15 cellular contexts compared by ENCODE assay signal in genomic region chr2:70011786-70012185, GRCh38. TPM values are rescaled to one million over a fixed set of nuclear protein-coding genes. Genes with fewer than 3 reads are reported as not detected.
DNase-seq lines count a peak whose midpoint lies in the region; ATAC-seq and TF ChIP-seq lines count a peak whose summit lies in the region.
"Had no signal": no experiment of that assay in that cellular context is flagged by ENCODE, and none has a peak within 500 bp of the region (broad histone marks: within the 10 kb centered on the region; RNA-seq: fewer than 3 reads in every experiment).

No MANE protein-coding gene starts in this region.

- no peak for ATAC-seq in activated CD8-positive, alpha-beta T cell treated with anti-CD3 and anti-CD28 coated beads for 36 hours
- no peak for ATAC-seq in activated CD8-positive, alpha-beta T cell treated with anti-CD3 and anti-CD28 coated beads, Interleukin-2, amount 10 ng/mL, durations not matched to agents 7 days and 5 days
- no peak for ATAC-seq in T-helper 17 cell
- no peak for ATAC-seq in upper lobe of right lung
- ATAC-seq in stimulated activated naive B cell treated with anti-CD40 and anti-IgM and Interleukin-4, amounts not matched to agents 10 μg/mL and 1 μg/mL and 100 μg/mL, for 72 hours (replicated peaks) = no peak
- ATAC-seq: HepG2 had no signal

- DNase-seq in activated CD8-positive, alpha-beta T cell treated with anti-CD3 and anti-CD28 coated beads for 36 hours = no peak
- DNase-seq in activated CD8-positive, alpha-beta T cell treated with anti-CD3 and anti-CD28 coated beads, Interleukin-2, amount 10 ng/mL, durations not matched to agents 7 days and 5 days = no peak
- DNase-seq in T-helper 17 cell (no peak), mesenteric fat pad (ENCODE audit: low spot score) (peak; percentile 60), progenitor cell of endocrine pancreas (ENCODE audit: low spot score, unreplicated experiment) (no peak), upper lobe of right lung (no peak), NCI-H1436 (lab: John Stamatoyannopoulos, UW) (no peak)
- DNase-seq in stimulated activated naive B cell treated with anti-CD40 and anti-IgM and Interleukin-4, amounts not matched to agents 10 μg/mL and 1 μg/mL and 100 μg/mL, for 72 hours = no peak
- DNase-seq: 8988T; AML-193; CD4-positive, CD25-positive, alpha-beta regulatory T cell; DMS 273 treated with DMSO at 0.1 percent for 48 hours had no signal

- no peak overlapping the region for H3K4me3 ChIP-seq in upper lobe of right lung
- H3K4me3 ChIP-seq: BLaER1, HAP-1 had no signal

- POLR2A ChIA-PET in activated CD8-positive, alpha-beta T cell treated with anti-CD3 and anti-CD28 coated beads for 36 hours (lab: Charles Lee) = interaction anchor here (0.7 to 1.3 kb wide), 2 partner anchors 34 to 175 kb away, joined by 3 read pairs; no protein-coding TSS in a partner anchor
- POLR2A ChIA-PET in activated CD8-positive, alpha-beta T cell treated with anti-CD3 and anti-CD28 coated beads, Interleukin-2, amount 10 ng/mL, durations not matched to agents 7 days and 5 days (lab: Charles Lee) = no interaction called here

- intact Hi-C loops in activated CD8-positive, alpha-beta T cell treated with anti-CD3 and anti-CD28 coated beads for 36 hours (cut with micrococcal nuclease) = no loop called here
- intact Hi-C loops in upper lobe of right lung (cut with DNase I) = no loop called here

- H3K9me3 ChIP-seq in T-helper 17 cell (ENCODE audit: control insufficient read depth, low read length, poor library complexity, severe bottlenecking) = no peaks in the 10 kb centered on the region
- H3K9me3 ChIP-seq in upper lobe of right lung = no peaks in the 10 kb centered on the region
- H3K9me3 ChIP-seq: HAP-1 had no signal

- H3K27ac Mint-ChIP-seq in activated CD8-positive, alpha-beta T cell treated with anti-CD3 and anti-CD28 coated beads for 36 hours = peak overlapping the region; percentile 26
- no peak overlapping the region for H3K27ac Mint-ChIP-seq in activated CD8-positive, alpha-beta T cell treated with anti-CD3 and anti-CD28 coated beads, Interleukin-2, amount 10 ng/mL, durations not matched to agents 7 days and 5 days
- peak overlapping the region; percentile 79 for H3K27ac Mint-ChIP-seq in T-helper 17 cell
- peak overlapping the region; percentile 65 for H3K27ac Mint-ChIP-seq in progenitor cell of endocrine pancreas
- no peak overlapping the region for H3K27ac Mint-ChIP-seq in stimulated activated naive B cell treated with anti-CD40 and anti-IgM and Interleukin-4, amounts not matched to agents 10 μg/mL and 1 μg/mL and 100 μg/mL, for 72 hours

- no peaks in the 10 kb centered on the region for H3K27me3 Mint-ChIP-seq in activated CD8-positive, alpha-beta T cell treated with anti-CD3 and anti-CD28 coated beads for 36 hours
- no peaks in the 10 kb centered on the region for H3K27me3 Mint-ChIP-seq in activated CD8-positive, alpha-beta T cell treated with anti-CD3 and anti-CD28 coated beads, Interleukin-2, amount 10 ng/mL, durations not matched to agents 7 days and 5 days (ENCODE audit: low read depth)
- no peaks in the 10 kb centered on the region for H3K27me3 Mint-ChIP-seq in T-helper 17 cell
- no peaks in the 10 kb centered on the region for H3K27me3 Mint-ChIP-seq in progenitor cell of endocrine pancreas
- H3K27me3 Mint-ChIP-seq in stimulated activated naive B cell treated with anti-CD40 and anti-IgM and Interleukin-4, amounts not matched to agents 10 μg/mL and 1 μg/mL and 100 μg/mL, for 72 hours = no peaks in the 10 kb centered on the region
- H3K27me3 Mint-ChIP-seq: CD4-positive, CD25-positive, alpha-beta regulatory T cell had no signal

- no peak overlapping the region for H3K27ac ChIP-seq in upper lobe of right lung
- H3K27ac ChIP-seq: BLaER1 had no signal

- H3K4me3 Mint-ChIP-seq in activated CD8-positive, alpha-beta T cell treated with anti-CD3 and anti-CD28 coated beads for 36 hours = no peak overlapping the region
- H3K4me3 Mint-ChIP-seq in activated CD8-positive, alpha-beta T cell treated with anti-CD3 and anti-CD28 coated beads, Interleukin-2, amount 10 ng/mL, durations not matched to agents 7 days and 5 days = no peak overlapping the region
- no peak overlapping the region for H3K4me3 Mint-ChIP-seq in T-helper 17 cell
- H3K4me3 Mint-ChIP-seq in progenitor cell of endocrine pancreas (ENCODE audit: low read depth) = no peak overlapping the region
- no peak overlapping the region for H3K4me3 Mint-ChIP-seq in stimulated activated naive B cell treated with anti-CD40 and anti-IgM and Interleukin-4, amounts not matched to agents 10 μg/mL and 1 μg/mL and 100 μg/mL, for 72 hours
- H3K4me3 Mint-ChIP-seq: CD4-positive, CD25-positive, alpha-beta regulatory T cell had no signal

- peaks cover 17% of the 10 kb centered on the region for H3K36me3 Mint-ChIP-seq in activated CD8-positive, alpha-beta T cell treated with anti-CD3 and anti-CD28 coated beads for 36 hours (ENCODE audit: low read depth)
- H3K36me3 Mint-ChIP-seq in activated CD8-positive, alpha-beta T cell treated with anti-CD3 and anti-CD28 coated beads, Interleukin-2, amount 10 ng/mL, durations not matched to agents 7 days and 5 days (ENCODE audit: low read depth) = peaks cover 20% of the 10 kb centered on the region
- H3K36me3 Mint-ChIP-seq in T-helper 17 cell (ENCODE audit: low read depth) = peaks cover 8% of the 10 kb centered on the region
- peaks cover 14% of the 10 kb centered on the region for H3K36me3 Mint-ChIP-seq in progenitor cell of endocrine pancreas (ENCODE audit: insufficient read depth)
- peaks cover 26 to 31% of the 10 kb centered on the region in 2 donors for H3K36me3 Mint-ChIP-seq in stimulated activated naive B cell treated with anti-CD40 and anti-IgM and Interleukin-4, amounts not matched to agents 10 μg/mL and 1 μg/mL and 100 μg/mL, for 72 hours

- no peaks in the 10 kb centered on the region for H3K27me3 ChIP-seq in upper lobe of right lung
- H3K27me3 ChIP-seq: BLaER1 had no signal

- no peaks in the 10 kb centered on the region for H3K9me3 Mint-ChIP-seq in activated CD8-positive, alpha-beta T cell treated with anti-CD3 and anti-CD28 coated beads for 36 hours
- H3K9me3 Mint-ChIP-seq in activated CD8-positive, alpha-beta T cell treated with anti-CD3 and anti-CD28 coated beads, Interleukin-2, amount 10 ng/mL, durations not matched to agents 7 days and 5 days (ENCODE audit: insufficient read depth) = peaks cover 3% of the 10 kb centered on the region
- no peaks in the 10 kb centered on the region for H3K9me3 Mint-ChIP-seq in progenitor cell of endocrine pancreas (ENCODE audit: low read depth)
- no peaks in the 10 kb centered on the region for H3K9me3 Mint-ChIP-seq in stimulated activated naive B cell treated with anti-CD40 and anti-IgM and Interleukin-4, amounts not matched to agents 10 μg/mL and 1 μg/mL and 100 μg/mL, for 72 hours

- peaks cover 15% of the 10 kb centered on the region for H3K4me1 Mint-ChIP-seq in activated CD8-positive, alpha-beta T cell treated with anti-CD3 and anti-CD28 coated beads for 36 hours (ENCODE audit: low read depth)
- H3K4me1 Mint-ChIP-seq in activated CD8-positive, alpha-beta T cell treated with anti-CD3 and anti-CD28 coated beads, Interleukin-2, amount 10 ng/mL, durations not matched to agents 7 days and 5 days (ENCODE audit: low read depth) = peaks cover 20% of the 10 kb centered on the region
- H3K4me1 Mint-ChIP-seq in T-helper 17 cell (peaks cover 11% of the 10 kb centered on the region), progenitor cell of endocrine pancreas (ENCODE audit: low read depth) (peaks cover 9% of the 10 kb centered on the region)
- peaks cover 11 to 14% of the 10 kb centered on the region in 2 donors for H3K4me1 Mint-ChIP-seq in stimulated activated naive B cell treated with anti-CD40 and anti-IgM and Interleukin-4, amounts not matched to agents 10 μg/mL and 1 μg/mL and 100 μg/mL, for 72 hours

- no peaks in the 10 kb centered on the region for H3K36me3 ChIP-seq in upper lobe of right lung
- H3K36me3 ChIP-seq: HAP-1 had no signal

- H3K4me1 ChIP-seq in upper lobe of right lung = peaks cover 9% of the 10 kb centered on the region
- H3K4me1 ChIP-seq: BLaER1, HAP-1 had no signal

- no peak for TF ChIP-seq CTCF in activated CD8-positive, alpha-beta T cell treated with anti-CD3 and anti-CD28 coated beads for 36 hours (IDR thresholded peaks at IDR 0.05)
- TF ChIP-seq CTCF in progenitor cell of endocrine pancreas (IDR thresholded peaks at IDR 0.05; ENCODE audit: unreplicated experiment) (no peak), upper lobe of right lung (IDR thresholded peaks at IDR 0.05) (no peak)

- CTCF ChIA-PET in activated CD8-positive, alpha-beta T cell treated with anti-CD3 and anti-CD28 coated beads for 36 hours (lab: Charles Lee) = no interaction called here
- CTCF ChIA-PET in activated CD8-positive, alpha-beta T cell treated with anti-CD3 and anti-CD28 coated beads, Interleukin-2, amount 10 ng/mL, durations not matched to agents 7 days and 5 days (lab: Charles Lee) = no interaction called here

RNA-seq across cellular contexts. Expression of gene ASPRV1, which starts 50.4 kb away (rescaled TPM):
- under 1 TPM; 0.65 to 0.76 TPM for total RNA-seq in activated CD8-positive, alpha-beta T cell treated with anti-CD3 and anti-CD28 coated beads for 36 hours
- total RNA-seq in activated CD8-positive, alpha-beta T cell treated with anti-CD3 and anti-CD28 coated beads, Interleukin-2, amount 10 ng/mL, durations not matched to agents 7 days and 5 days = under 1 TPM; 0.74 to 0.78 TPM
- total RNA-seq in T-helper 17 cell (1 to 10 TPM; 1.1 to 1.7 TPM), mesenteric fat pad (1.1 TPM), progenitor cell of endocrine pancreas (1.1 and 1.2 TPM in 2 replicates), upper lobe of right lung (2.1 TPM)

Comparison
In these comparisons a context has a peak if more than half of its experiments do, and no peak if none do; other contexts are left out.
1. H3K27ac Mint-ChIP-seq: peak in activated CD8-positive, alpha-beta T cell treated with anti-CD3 and anti-CD28 coated beads for 36 hours (single experiment), T-helper 17 cell (single experiment) and progenitor cell of endocrine pancreas (single experiment); none in activated CD8-positive, alpha-beta T cell treated with anti-CD3 and anti-CD28 coated beads, Interleukin-2, amount 10 ng/mL, durations not matched to agents 7 days and 5 days (single experiment) and stimulated activated naive B cell treated with anti-CD40 and anti-IgM and Interleukin-4, amounts not matched to agents 10 μg/mL and 1 μg/mL and 100 μg/mL, for 72 hours (single experiment).